In genomic region chr18:72233106-72233505, GRCh38 we compare ENCODE assay signal across 20 cellular contexts.
A peak's percentile ranks its signal among the peaks of the same experiment; 100 is the strongest.
DNase-seq lines count a peak whose midpoint lies in the region; ATAC-seq and TF ChIP-seq lines count a peak whose summit lies in the region.
"Had no signal": no experiment of that assay in that cellular context is flagged by ENCODE, and none has a peak within 500 bp of the region (broad histone marks: within the 10 kb centered on the region; RNA-seq: fewer than 3 reads in every experiment).

No MANE protein-coding gene starts in this region.

- no peaks in the 10 kb centered on the region for H3K9me3 ChIP-seq in lower lobe of right lung
- H3K9me3 ChIP-seq: BE2C, Caco-2 had no signal

- H3K36me3 ChIP-seq in lower lobe of right lung: no peaks in the 10 kb centered on the region
- H3K36me3 ChIP-seq: BE2C had no signal

- H3K4me1 ChIP-seq in lower lobe of right lung: no peaks in the 10 kb centered on the region
- H3K4me1 ChIP-seq: BE2C, Caco-2 had no signal

- H3K27ac ChIP-seq in lower lobe of right lung: no peak overlapping the region
- H3K27ac ChIP-seq: HL-60 had no signal

- TF ChIP-seq CTCF in lower lobe of right lung (IDR thresholded peaks at IDR 0.05): no peak

- ATAC-seq in GM19351 (IDR thresholded peaks at IDR 0.05; ENCODE audit: unreplicated experiment) (no peak), lower lobe of right lung (no peak), HG03025 (IDR thresholded peaks at IDR 0.05; ENCODE audit: low FRiP score, unreplicated experiment) (no peak)

- H3K4me3 ChIP-seq in lower lobe of right lung: no peak overlapping the region

- intact Hi-C loops in lower lobe of right lung (cut with DNase I): no loop called here

- DNase-seq in DMS153 (lab: John Stamatoyannopoulos, UW): peak; percentile 51
- DNase-seq in NCI-H1092 treated with DMSO at 0.1 percent for 48 hours (lab: John Stamatoyannopoulos, UW): peak; percentile 25
- peak; percentile 77 for DNase-seq in NCI-H345 treated with DMSO at 0.1 percent for 48 hours (lab: John Stamatoyannopoulos, UW; ENCODE audit: unreplicated experiment)
- DNase-seq in medulla oblongata (ENCODE audit: extremely low spot score): peak; percentile 25
- no peak for DNase-seq in lower lobe of right lung
- DNase-seq in activated T-cell treated with anti-CD3 and anti-CD28 coated beads, Interleukin-2, amount 50 U/mL, for 1 hour: no peak
- DNase-seq: BE2C; Caco-2; CD4-positive, CD25-positive, alpha-beta regulatory T cell; DMS79; HFFc6; IMR-90; NCI-H1694; NCI-H2171 treated with DMSO at 0.1 percent for 48 hours; NCI-H82; SW 1271; T-helper 2 cell had no signal

- no peaks in the 10 kb centered on the region for H3K27me3 ChIP-seq in lower lobe of right lung (ENCODE audit: low read depth)
- H3K27me3 ChIP-seq: BE2C had no signal

Comparison
In these comparisons a context has a peak if more than half of its experiments do, and no peak if none do; other contexts are left out.
1. DNase-seq: peak in DMS153 (single experiment), NCI-H1092 treated with DMSO at 0.1 percent for 48 hours (single experiment), NCI-H345 treated with DMSO at 0.1 percent for 48 hours (single experiment) and medulla oblongata (single experiment); none in lower lobe of right lung (single experiment) and activated T-cell treated with anti-CD3 and anti-CD28 coated beads, Interleukin-2, amount 50 U/mL, for 1 hour (single experiment).